ENCODE assay signal across 12 cellular contexts in genomic region chr15:64527263-64527984, GRCh38.
DNase-seq lines count a peak whose midpoint lies in the region; ATAC-seq, FAIRE-seq and TF ChIP-seq lines count a peak whose summit lies in the region.
"Had no signal": no experiment of that assay in that cellular context is flagged by ENCODE, and none has a peak within 500 bp of the region (broad histone marks: within the 10 kb centered on the region; RNA-seq: fewer than 3 reads in every experiment).

No MANE protein-coding gene starts in this region.

- FAIRE-seq in GM12892 (lab: Jason Lieb, UNC), result no peak

- H3K27ac Mint-ChIP-seq in natural killer cell treated with Interleukin-12 subunit alpha and Interleukin-12 subunit beta and Interleukin-15 and Interleukin-18, amount 100 ng/mL, for 72 hours, result peak overlapping the region; percentile 7 to 18
- no peak overlapping the region for H3K27ac Mint-ChIP-seq in glutamatergic neuron (ENCODE audit: unreplicated experiment)

- peaks cover 87% of the 10 kb centered on the region for H3K79me2 ChIP-seq in mammary epithelial cell (ENCODE audit: insufficient read depth, low read length)

- WGBS in mammary epithelial cell (ENCODE audit: low coverage, missing lambda C conversion rate), result 96% methylated on average over 4 of the region's 4 CpGs

- TF ChIP-seq CTCF in mammary epithelial cell (conservative IDR thresholded peaks at IDR 0.05 in 1 of 2, IDR thresholded peaks at IDR 0.05 in 1 of 2; ENCODE audit: extremely low read depth in 1 of 2, insufficient read depth in 1 of 2, low read depth in 1 of 2, low read length in 2 of 2), result no peak
- no peak for TF ChIP-seq CTCF in glutamatergic neuron (IDR thresholded peaks at IDR 0.05; ENCODE audit: partially characterized antibody, unreplicated experiment)

- H3K27me3 ChIP-seq in mammary epithelial cell (ENCODE audit: insufficient read depth, low read length), result no peaks in the 10 kb centered on the region
- H3K27me3 ChIP-seq: neutrophil had no signal

- intact Hi-C loops in mammary epithelial cell (cut with micrococcal nuclease), result loop anchor here (10.0 kb wide), 1 partner anchor 107 kb away; no protein-coding TSS in a partner anchor
- intact Hi-C loops in cardiac septum (cut with DNase I), result no loop called here

- no peak overlapping the region for H2AFZ ChIP-seq in mammary epithelial cell (ENCODE audit: low read depth, low read length)

- H3K36me3 Mint-ChIP-seq in natural killer cell treated with Interleukin-12 subunit alpha and Interleukin-12 subunit beta and Interleukin-15 and Interleukin-18, amount 100 ng/mL, for 72 hours, result no peaks in the 10 kb centered on the region
- H3K36me3 Mint-ChIP-seq in glutamatergic neuron (ENCODE audit: unreplicated experiment), result peaks cover 3% of the 10 kb centered on the region

- H3K4me3 Mint-ChIP-seq in natural killer cell treated with Interleukin-12 subunit alpha and Interleukin-12 subunit beta and Interleukin-15 and Interleukin-18, amount 100 ng/mL, for 72 hours, result no peak overlapping the region
- no peak overlapping the region for H3K4me3 Mint-ChIP-seq in glutamatergic neuron (ENCODE audit: unreplicated experiment)

- no peak overlapping the region for H3K4me3 ChIP-seq in mammary epithelial cell (replicated peaks in 1 of 3; ENCODE audit: insufficient read depth in 1 of 3, low read depth in 2 of 3, low read length in 3 of 3)

- peaks cover 36 to 49% of the 10 kb centered on the region in 2 donors for H3K4me1 Mint-ChIP-seq in natural killer cell treated with Interleukin-12 subunit alpha and Interleukin-12 subunit beta and Interleukin-15 and Interleukin-18, amount 100 ng/mL, for 72 hours (ENCODE audit: low read depth in 2 of 2)
- peaks cover 19% of the 10 kb centered on the region for H3K4me1 Mint-ChIP-seq in glutamatergic neuron (ENCODE audit: low read depth, unreplicated experiment)

- dilution Hi-C loops in mammary epithelial cell (cut with HindIII; ENCODE audit: low sequenced_read_pairs), result no loop called here

- CTCF ChIA-PET in mammary epithelial cell (lab: Charles Lee; ENCODE audit: low non-redundant PET), result no interaction called here

- H3K4me1 ChIP-seq in mammary epithelial cell (ENCODE audit: insufficient read depth, low read length), result peaks cover 45% of the 10 kb centered on the region

- no peaks in the 10 kb centered on the region for H4K20me1 ChIP-seq in mammary epithelial cell (ENCODE audit: insufficient read depth, low read length)

- peak; percentile 34 for DNase-seq in GM04503 (ENCODE audit: low read depth)
- DNase-seq in NCI-H226, result peak; percentile 82
- DNase-seq in mammary epithelial cell, result peak; percentile 80
- no peak for DNase-seq in natural killer cell treated with Interleukin-12 subunit alpha and Interleukin-12 subunit beta and Interleukin-15 and Interleukin-18, amount 100 ng/mL, for 72 hours (ENCODE audit: low spot score)
- DNase-seq in cardiac septum (ENCODE audit: low spot score), result no peak
- DNase-seq in iPS-NIHi7 (ENCODE audit: extremely low spot score), result no peak
- DNase-seq in glutamatergic neuron, result no peak
- no peak for DNase-seq in GM12892 (ENCODE audit: insufficient read length)
- DNase-seq: amygdala, hippocampal formation, NCI-H510A had no signal

- no peak overlapping the region for H3K9ac ChIP-seq in mammary epithelial cell (ENCODE audit: insufficient read depth, low read length)

- in situ Hi-C loops in mammary epithelial cell (cut with MboI; ENCODE audit: low sequenced_read_pairs in 2 of 2), result no loop called here

- no peak for ATAC-seq in natural killer cell treated with Interleukin-12 subunit alpha and Interleukin-12 subunit beta and Interleukin-15 and Interleukin-18, amount 100 ng/mL, for 72 hours

- no peaks in the 10 kb centered on the region for H3K9me3 ChIP-seq in mammary epithelial cell (replicated peaks; ENCODE audit: insufficient read depth, low read length)
- H3K9me3 ChIP-seq: neutrophil had no signal

- H3K36me3 ChIP-seq in mammary epithelial cell (ENCODE audit: insufficient read depth, low read length), result no peaks in the 10 kb centered on the region
- H3K36me3 ChIP-seq: neutrophil had no signal

- TF ChIP-seq POLR2A in GM12892 (IDR thresholded peaks at IDR 0.05; ENCODE audit: low read depth, low read length), result no peak

- no TSS peak for BruUV-seq in mammary epithelial cell (replicated peaks; lab: Mats Ljungman, UMichigan)

- peak overlapping the region; percentile 70 for H3K27ac ChIP-seq in mammary epithelial cell (ENCODE audit: insufficient read depth, low read depth, low read length)
- H3K27ac ChIP-seq: neutrophil had no signal

- H3K9me3 Mint-ChIP-seq in natural killer cell treated with Interleukin-12 subunit alpha and Interleukin-12 subunit beta and Interleukin-15 and Interleukin-18, amount 100 ng/mL, for 72 hours, result no peaks in the 10 kb centered on the region
- no peaks in the 10 kb centered on the region for H3K9me3 Mint-ChIP-seq in glutamatergic neuron (ENCODE audit: unreplicated experiment)

- H3K27me3 Mint-ChIP-seq in natural killer cell treated with Interleukin-12 subunit alpha and Interleukin-12 subunit beta and Interleukin-15 and Interleukin-18, amount 100 ng/mL, for 72 hours, result no peaks in the 10 kb centered on the region
- H3K27me3 Mint-ChIP-seq in glutamatergic neuron (ENCODE audit: unreplicated experiment), result peaks cover 10% of the 10 kb centered on the region

- H3K4me2 ChIP-seq in mammary epithelial cell (ENCODE audit: insufficient read depth, low read depth, low read length), result peak overlapping the region; percentile 22

Comparison
In these comparisons a context has a peak if more than half of its experiments do, and no peak if none do; other contexts are left out.
1. DNase-seq: peak in GM04503 (single experiment), NCI-H226 (single experiment) and mammary epithelial cell (single experiment); none in natural killer cell treated with Interleukin-12 subunit alpha and Interleukin-12 subunit beta and Interleukin-15 and Interleukin-18, amount 100 ng/mL, for 72 hours (single experiment), cardiac septum (single experiment), iPS-NIHi7 (single experiment), glutamatergic neuron (single experiment) and GM12892 (single experiment).